Comparison of ENCODE assay signal across 20 cellular contexts in the genomic region with DNA sequence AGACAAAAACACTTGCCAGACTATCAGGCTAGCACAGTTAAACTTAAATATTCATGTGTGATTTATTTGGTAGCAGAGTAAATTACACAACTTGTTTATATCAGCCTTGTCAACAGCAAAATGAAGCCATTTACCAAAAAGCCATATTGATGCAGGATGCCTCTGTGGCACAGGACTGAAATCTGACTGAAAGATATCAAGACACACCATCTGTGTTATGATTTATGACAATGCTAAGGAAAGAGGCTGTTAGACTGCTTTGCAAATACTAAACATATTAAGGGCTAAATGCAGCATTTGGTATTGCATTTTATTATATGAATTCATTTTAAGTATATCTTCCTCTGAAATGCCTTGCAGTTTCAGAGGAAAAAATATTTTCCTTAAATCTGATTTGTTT. TPM values are rescaled to one million over a fixed set of nuclear protein-coding genes. Genes with fewer than 3 reads are reported as not detected.
DNase-seq lines count a peak whose midpoint lies in the region; ATAC-seq and TF ChIP-seq lines count a peak whose summit lies in the region.
"Had no signal": no experiment of that assay in that cellular context is flagged by ENCODE, and none has a peak within 500 bp of the region (broad histone marks: within the 10 kb centered on the region; RNA-seq: fewer than 3 reads in every experiment).

No MANE protein-coding gene starts in this region.

- H3K4me1 ChIP-seq in SK-N-SH (ENCODE audit: control insufficient read depth in 1 of 2, insufficient read depth in 2 of 2, low read depth in 1 of 2, low read length in 1 of 2), result peaks cover 0 to 3% of the 10 kb centered on the region in 2 experiments; a peak in 1 of 4 replicates
- no peaks in the 10 kb centered on the region for H3K4me1 ChIP-seq in esophagus squamous epithelium
- H3K4me1 ChIP-seq: BLaER1 treated with 17β-estradiol and CSF1 and Interleukin-3, amounts not matched to agents 10 nM and 100 nM had no signal

- TF ChIP-seq EP300 in SK-N-SH (IDR thresholded peaks at IDR 0.05; ENCODE audit: borderline replicate concordance in 1 of 2, low read depth in 1 of 2, low read length in 1 of 2), result no peak; a peak in 1 of 4 replicates

- H3K36me3 ChIP-seq in SK-N-SH (replicated peaks in 1 of 2; ENCODE audit: control insufficient read depth in 1 of 2, insufficient read depth in 2 of 2, low read length in 1 of 2), result no peaks in the 10 kb centered on the region
- no peaks in the 10 kb centered on the region for H3K36me3 ChIP-seq in esophagus squamous epithelium
- H3K36me3 ChIP-seq: BE2C; BLaER1 treated with 17β-estradiol and CSF1 and Interleukin-3, amounts not matched to agents 10 nM and 100 nM had no signal

- H3K79me2 ChIP-seq in SK-N-SH (ENCODE audit: insufficient read depth), result no peaks in the 10 kb centered on the region

- no peaks in the 10 kb centered on the region for H4K20me1 ChIP-seq in SK-N-SH (ENCODE audit: insufficient read depth)
- H4K20me1 ChIP-seq: BLaER1 treated with 17β-estradiol and CSF1 and Interleukin-3, amounts not matched to agents 10 nM and 100 nM had no signal

- H3K4me3 ChIP-seq in SK-N-SH (ENCODE audit: low read depth in 2 of 2, low read length in 1 of 2) (no peak overlapping the region), fibroblast of villous mesenchyme (ENCODE audit: low read depth, low read length) (no peak overlapping the region), esophagus squamous epithelium (no peak overlapping the region)
- H3K4me3 ChIP-seq: BLaER1 treated with 17β-estradiol and CSF1 and Interleukin-3, amounts not matched to agents 10 nM and 100 nM; GM12878; GM23248 had no signal

- intact Hi-C loops in esophagus squamous epithelium (cut with DNase I), result no loop called here

- no peak overlapping the region for H2AFZ ChIP-seq in SK-N-SH (ENCODE audit: low read depth)

- TF ChIP-seq POLR2A in esophagus squamous epithelium (IDR thresholded peaks at IDR 0.05), result no peak

- TF ChIP-seq RAD21 in SK-N-SH (IDR thresholded peaks at IDR 0.05; ENCODE audit: low read length), result no peak

- no peak overlapping the region for H3K4me2 ChIP-seq in SK-N-SH
- H3K4me2 ChIP-seq: BLaER1 treated with 17β-estradiol and CSF1 and Interleukin-3, amounts not matched to agents 10 nM and 100 nM had no signal

- TF ChIP-seq CTCF in SK-N-SH (IDR thresholded peaks at IDR 0.05), result no peak
- TF ChIP-seq CTCF in fibroblast of villous mesenchyme (IDR thresholded peaks at IDR 0.05; ENCODE audit: insufficient read depth, low read depth, low read length), result no peak
- no peak for TF ChIP-seq CTCF in esophagus squamous epithelium (IDR thresholded peaks at IDR 0.05)

- peak overlapping the region in 1 of 2 experiments; percentile 28; a peak in 1 of 4 replicates for H3K27ac ChIP-seq in SK-N-SH (ENCODE audit: low read depth in 2 of 2, low read length in 1 of 2)
- no peak overlapping the region for H3K27ac ChIP-seq in esophagus squamous epithelium
- H3K27ac ChIP-seq: 22Rv1; BLaER1 treated with 17β-estradiol and CSF1 and Interleukin-3, amounts not matched to agents 10 nM and 100 nM; GM23248 had no signal

- CTCF ChIA-PET in SK-N-SH (lab: Yijun Ruan, JAX), result no interaction called here

- H3K9me2 ChIP-seq in SK-N-SH, result no peaks in the 10 kb centered on the region

- POLR2A ChIA-PET in SK-N-SH (lab: Yijun Ruan, JAX), result no interaction called here

- DNase-seq in NCI-H1694 (lab: John Stamatoyannopoulos, UW) (peak; percentile 23), NCI-H1694 treated with DMSO at 0.1 percent for 48 hours (lab: John Stamatoyannopoulos, UW) (no peak), SK-N-SH (peak; percentile 9), fibroblast of villous mesenchyme (ENCODE audit: low read depth) (peak; percentile 26), esophagus squamous epithelium (lab: John Stamatoyannopoulos, UW) (no peak), NCI-H226 (no peak)
- DNase-seq in activated effector memory CD4-positive, alpha-beta T cell treated with anti-CD3 and anti-CD28 coated beads, Interleukin-2, amount 50 U/mL, for 16 hours, result no peak
- DNase-seq: BE2C; CD4-positive, alpha-beta T cell; CD8-positive, alpha-beta memory T cell; DMS 273 treated with DMSO at 0.1 percent for 48 hours; DMS79; EL; GDM1; H7 had no signal

- no peak overlapping the region for H3K9ac ChIP-seq in SK-N-SH
- H3K9ac ChIP-seq: BLaER1 treated with 17β-estradiol and CSF1 and Interleukin-3, amounts not matched to agents 10 nM and 100 nM; GM23248 had no signal

- no peak for ATAC-seq in SK-N-SH treated with all-trans-retinoic acid at 6 μM for 48 hours
- ATAC-seq: GM12878 had no signal

- no peaks in the 10 kb centered on the region for H3K9me3 ChIP-seq in SK-N-SH
- no peaks in the 10 kb centered on the region for H3K9me3 ChIP-seq in esophagus squamous epithelium

- no peaks in the 10 kb centered on the region for H3F3A ChIP-seq in SK-N-SH (replicated peaks; ENCODE audit: insufficient read depth)

- H3K27me3 ChIP-seq in SK-N-SH (ENCODE audit: insufficient read depth) (no peaks in the 10 kb centered on the region), esophagus squamous epithelium (no peaks in the 10 kb centered on the region)
- H3K27me3 ChIP-seq: BE2C; BLaER1 treated with 17β-estradiol and CSF1 and Interleukin-3, amounts not matched to agents 10 nM and 100 nM had no signal

TF ChIP-seq in SK-N-SH, 30 proteins besides CTCF, POLR2A, EP300 and RAD21:
- peak; percentile 61; the same call in 1 of the 2 replicates for TF ChIP-seq GATA2 (CRISPR knock-in tag; IDR thresholded peaks at IDR 0.05)
- TF ChIP-seq FOXJ3 (CRISPR knock-in tag; IDR thresholded peaks at IDR 0.05), result no peak
- no peak for TF ChIP-seq TCF12 (IDR thresholded peaks at IDR 0.05)

TF ChIP-seq in SK-N-SH treated with all-trans-retinoic acid at 6 μM for 48 hours, 23 proteins besides CTCF, POLR2A, EP300 and RAD21:
- TF ChIP-seq ZNF8 (CRISPR knock-in tag; IDR thresholded peaks at IDR 0.05) (no peak), ESRRG (CRISPR knock-in tag; IDR thresholded peaks at IDR 0.05) (no peak), ZFP3 (CRISPR knock-in tag; IDR thresholded peaks at IDR 0.05) (no peak), ZNF70 (CRISPR knock-in tag; IDR thresholded peaks at IDR 0.05) (no peak), TOX (CRISPR knock-in tag; IDR thresholded peaks at IDR 0.05; ENCODE audit: borderline replicate concordance) (no peak), TCF4 (CRISPR knock-in tag; IDR thresholded peaks at IDR 0.05; ENCODE audit: borderline replicate concordance) (no peak)
- TF ChIP-seq, protein P1, sequence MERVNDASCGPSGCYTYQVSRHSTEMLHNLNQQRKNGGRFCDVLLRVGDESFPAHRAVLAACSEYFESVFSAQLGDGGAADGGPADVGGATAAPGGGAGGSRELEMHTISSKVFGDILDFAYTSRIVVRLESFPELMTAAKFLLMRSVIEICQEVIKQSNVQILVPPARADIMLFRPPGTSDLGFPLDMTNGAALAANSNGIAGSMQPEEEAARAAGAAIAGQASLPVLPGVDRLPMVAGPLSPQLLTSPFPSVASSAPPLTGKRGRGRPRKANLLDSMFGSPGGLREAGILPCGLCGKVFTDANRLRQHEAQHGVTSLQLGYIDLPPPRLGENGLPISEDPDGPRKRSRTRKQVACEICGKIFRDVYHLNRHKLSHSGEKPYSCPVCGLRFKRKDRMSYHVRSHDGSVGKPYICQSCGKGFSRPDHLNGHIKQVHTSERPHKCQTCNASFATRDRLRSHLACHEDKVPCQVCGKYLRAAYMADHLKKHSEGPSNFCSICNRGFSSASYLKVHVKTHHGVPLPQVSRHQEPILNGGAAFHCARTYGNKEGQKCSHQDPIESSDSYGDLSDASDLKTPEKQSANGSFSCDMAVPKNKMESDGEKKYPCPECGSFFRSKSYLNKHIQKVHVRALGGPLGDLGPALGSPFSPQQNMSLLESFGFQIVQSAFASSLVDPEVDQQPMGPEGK (CRISPR knock-in tag; IDR thresholded peaks at IDR 0.05; ENCODE audit: borderline replicate concordance), result no peak

RNA-seq across cellular contexts. Expression of a gene that starts 44.8 kb away (rescaled TPM):
- polyA plus RNA-seq in SK-N-SH (2012; rRNA removed), result 27.7 and 37.7 TPM in 2 replicates
- polyA plus RNA-seq in SK-N-SH (2012; cell fraction: cytosol; rRNA removed), result 33.6 and 36.5 TPM in 2 replicates
- 21.3 and 56.2 TPM in 2 replicates for polyA plus RNA-seq in SK-N-SH (2012; cell fraction: nucleus; rRNA removed)
- total RNA-seq in fibroblast of villous mesenchyme (73.4 and 122 TPM in 2 replicates), esophagus squamous epithelium (10 to 100 TPM in 3 of 4 donors, 1 to 10 TPM in 1; 10.0 to 29.8 (median 19.5) TPM)

Comparison
In these comparisons a context has a peak if more than half of its experiments do, and no peak if none do; other contexts are left out.
1. DNase-seq: peak in NCI-H1694 (single experiment), SK-N-SH (single experiment) and fibroblast of villous mesenchyme (single experiment); none in NCI-H1694 treated with DMSO at 0.1 percent for 48 hours (single experiment), esophagus squamous epithelium (single experiment), NCI-H226 (single experiment) and activated effector memory CD4-positive, alpha-beta T cell treated with anti-CD3 and anti-CD28 coated beads, Interleukin-2, amount 50 U/mL, for 16 hours (single experiment).